Comparison of ENCODE assay signal across 18 cellular contexts in the genomic region with DNA sequence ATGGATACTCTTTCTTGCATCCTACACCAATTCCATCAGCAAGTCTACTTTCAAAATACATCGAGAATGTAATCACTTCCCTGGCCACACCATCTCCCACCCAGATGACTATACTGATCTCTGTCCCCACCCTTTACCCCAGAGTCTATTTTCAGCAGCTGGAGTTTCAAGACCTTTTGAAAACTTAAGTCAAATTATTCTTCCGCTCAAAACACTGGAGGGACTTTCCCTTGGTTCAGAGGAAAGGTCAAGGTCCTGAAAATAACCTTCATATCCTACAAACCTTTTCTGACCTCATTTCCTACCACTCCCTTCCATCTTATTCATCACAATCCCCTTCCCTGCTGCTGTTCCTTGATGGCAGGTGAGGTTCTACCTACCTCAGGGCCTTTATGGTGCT. TPM values are rescaled to one million over a fixed set of nuclear protein-coding genes. Genes with fewer than 3 reads are reported as not detected.
DNase-seq lines count a peak whose midpoint lies in the region; ATAC-seq, FAIRE-seq and TF ChIP-seq lines count a peak whose summit lies in the region.
"Had no signal": no experiment of that assay in that cellular context is flagged by ENCODE, and none has a peak within 500 bp of the region (broad histone marks: within the 10 kb centered on the region; RNA-seq: fewer than 3 reads in every experiment).

No MANE protein-coding gene starts in this region.

- H3K4me3 ChIP-seq in pancreas: no peak overlapping the region
- H3K4me3 ChIP-seq: colonic mucosa, prostate gland had no signal

- WGBS in pancreas, 2 donors: 85 to 89% methylated on average over 2 of the region's 2 CpGs

- no peaks in the 10 kb centered on the region for H3K9me3 ChIP-seq in pancreas
- H3K9me3 ChIP-seq: colonic mucosa, prostate gland had no signal

- TF ChIP-seq CTCF in RWPE1 (conservative IDR thresholded peaks at IDR 0.05; ENCODE audit: low read depth): no peak
- TF ChIP-seq CTCF in pancreas (IDR thresholded peaks at IDR 0.05): no peak

- H3K27ac ChIP-seq in RWPE1 (no peak overlapping the region), pancreas (no peak overlapping the region)
- H3K27ac ChIP-seq: colonic mucosa, prostate gland had no signal

- no peaks in the 10 kb centered on the region for H3K27me3 ChIP-seq in pancreas
- H3K27me3 ChIP-seq: colonic mucosa had no signal

- CTCF ChIA-PET in RWPE1 (lab: Yijun Ruan, JAX): interaction anchor here (0.8 kb wide), 1 partner anchor 42 kb away, joined by 3 read pairs; no protein-coding TSS in a partner anchor

- no peaks in the 10 kb centered on the region for H3K36me3 ChIP-seq in pancreas
- H3K36me3 ChIP-seq: colonic mucosa, prostate gland had no signal

- POLR2A ChIA-PET in RWPE1 (lab: Yijun Ruan, JAX; ENCODE audit: low non-redundant PET): no interaction called here

- ATAC-seq in GM21737 (IDR thresholded peaks at IDR 0.05; ENCODE audit: unreplicated experiment) (peak; percentile 65), HG03108 (IDR thresholded peaks at IDR 0.05; ENCODE audit: unreplicated experiment) (peak; percentile 90), pancreas (no peak)
- ATAC-seq: HCT116, left cardiac atrium, Right ventricle myocardium inferior had no signal

- peak; percentile 40 for FAIRE-seq in GM12891 (lab: Jason Lieb, UNC)
- no peak for FAIRE-seq in pancreas (lab: Jason Lieb, UNC)

- intact Hi-C loops in pancreas (cut with DNase I): no loop called here

- TF ChIP-seq POLR2A in GM12891 (IDR thresholded peaks at IDR 0.05; ENCODE audit: low read depth, low read length): no peak

- peak; percentile 5 for DNase-seq in GM12891 (ENCODE audit: insufficient read length, low spot score)
- DNase-seq in GM19240 (ENCODE audit: insufficient read length, low spot score): peak; percentile 4
- no peak for DNase-seq in RWPE1 (ENCODE audit: low spot score)
- no peak for DNase-seq in pancreas
- no peak for DNase-seq in NCI-H2029 treated with DMSO at 0.1 percent for 48 hours (lab: John Stamatoyannopoulos, UW)
- no peak for DNase-seq in NCI-H345 (lab: John Stamatoyannopoulos, UW)
- DNase-seq: ACHN; activated CD4-positive, alpha-beta T cell treated with anti-CD3 and anti-CD28 coated beads for 48 hours; activated T-cell treated with anti-CD3 and anti-CD28 coated beads, Interleukin-2, amount 50 U/mL, for 48 hours; colonic mucosa; left cardiac atrium; NCI-H1930; stimulated activated CD8-positive, alpha-beta memory T cell treated with anti-CD3 and anti-CD28 coated beads, Interleukin-4, amount 100 ng/mL, for 48 hours had no signal

- no peaks in the 10 kb centered on the region for H3K4me1 ChIP-seq in pancreas
- H3K4me1 ChIP-seq: colonic mucosa, prostate gland had no signal

TF ChIP-seq in GM12891, 5 proteins besides CTCF, POLR2A, EP300 and RAD21:
- no peak for TF ChIP-seq PAX5 (IDR thresholded peaks at IDR 0.05; ENCODE audit: insufficient read depth, low read length, severe bottlenecking)
- no peak for TF ChIP-seq TAF1 (IDR thresholded peaks at IDR 0.05; ENCODE audit: low read depth, low read length)
- no peak for TF ChIP-seq POLR2AphosphoS5 (IDR thresholded peaks at IDR 0.05; ENCODE audit: low read depth, low read length)
- no peak for TF ChIP-seq POU2F2 (IDR thresholded peaks at IDR 0.05; ENCODE audit: low read depth, low read length)
- no peak for TF ChIP-seq SPI1 (IDR thresholded peaks at IDR 0.05; ENCODE audit: low read depth, low read length)

RNA-seq across cellular contexts. Expression of a gene that starts 58.8 kb away (rescaled TPM):
- 0.03 TPM for polyA plus RNA-seq in GM12891 (2012; ENCODE audit: low read depth, missing spikeins)
- 1 to 10 TPM; 1.3 to 3.1 (median 1.7) TPM for total RNA-seq in pancreas
- 1 to 10 TPM in 1 of 2 donors, under 1 TPM in 1; 0.91 to 1.8 TPM for polyA plus RNA-seq in pancreas

Comparison
In these comparisons a context has a peak if more than half of its experiments do, and no peak if none do; other contexts are left out.
1. DNase-seq: peak in GM12891 (single experiment) and GM19240 (single experiment); none in RWPE1 (single experiment), pancreas (0 of 6), NCI-H2029 treated with DMSO at 0.1 percent for 48 hours (single experiment) and NCI-H345 (single experiment).
2. ATAC-seq: peak in GM21737 (single experiment) and HG03108 (single experiment); none in pancreas (0 of 4).